11 cellular contexts compared by ENCODE assay signal in the genomic region with DNA sequence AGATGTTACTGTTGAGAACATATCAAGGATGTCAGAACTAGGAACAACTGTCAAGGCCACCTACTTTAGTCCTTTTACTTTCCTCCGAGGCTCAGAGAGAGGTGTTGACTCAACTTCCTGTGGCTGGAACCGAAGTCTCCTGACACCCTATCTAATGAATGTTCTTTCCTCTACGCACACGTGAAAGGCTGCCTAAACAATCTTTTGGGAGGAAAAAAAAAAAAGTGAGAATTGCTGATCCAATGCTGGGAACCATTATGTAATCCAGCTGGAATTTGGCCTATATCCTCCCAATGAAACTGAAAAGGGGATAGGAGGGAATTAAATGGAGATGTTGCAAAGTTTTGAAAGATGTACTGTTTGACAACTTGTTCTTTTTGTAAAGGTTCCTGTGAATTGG. TPM values are rescaled to one million over a fixed set of nuclear protein-coding genes. Genes with fewer than 3 reads are reported as not detected.
DNase-seq lines count a peak whose midpoint lies in the region; ATAC-seq, FAIRE-seq and TF ChIP-seq lines count a peak whose summit lies in the region.
"Had no signal": no experiment of that assay in that cellular context is flagged by ENCODE, and none has a peak within 500 bp of the region (broad histone marks: within the 10 kb centered on the region; RNA-seq: fewer than 3 reads in every experiment).

No MANE protein-coding gene starts in this region.

- POLR2A ChIA-PET in HepG2 (lab: Yijun Ruan, JAX), result no interaction called here

- no peak for DNase-seq in HepG2 (ENCODE audit: low spot score)
- DNase-seq in ascending aorta (ENCODE audit: low spot score in 2 of 2), result no peak
- DNase-seq in inferior parietal cortex (ENCODE audit: extremely low spot score), result peak; percentile 25
- DNase-seq in NCI-H2227 (lab: John Stamatoyannopoulos, UW; ENCODE audit: unreplicated experiment), result no peak
- DNase-seq in DMS79 (lab: John Stamatoyannopoulos, UW), result no peak
- DNase-seq: hippocampal formation, NCI-H1417, SHP77 had no signal

- WGBS in liver, result 13% methylated on average over 4 of the region's 4 CpGs
- WGBS in HepG2 (ENCODE audit: low lambda C conversion rate), result 26% methylated on average over 3 of the region's 4 CpGs

- H3K9ac ChIP-seq in liver (ENCODE audit: low read depth in 1 of 2, low read length in 2 of 2), result no peak overlapping the region
- H3K9ac ChIP-seq in HepG2 (ENCODE audit: insufficient read depth, low read depth, low read length), result no peak overlapping the region

- no peaks in the 10 kb centered on the region for H3K79me2 ChIP-seq in HepG2 (ENCODE audit: insufficient read depth, low read length)

- no peak for FAIRE-seq in HepG2 (lab: Jason Lieb, UNC)

- no peak for TF ChIP-seq CTCF in liver (IDR thresholded peaks at IDR 0.05; ENCODE audit: low read depth, low read length, missing input control)
- no peak for TF ChIP-seq CTCF in HepG2 (CRISPR knock-in tag; IDR thresholded peaks at IDR 0.05)
- TF ChIP-seq CTCF in ascending aorta (IDR thresholded peaks at IDR 0.05), result no peak

- H3K36me3 ChIP-seq in liver (ENCODE audit: control insufficient read depth in 4 of 4, insufficient read depth in 3 of 4, low read depth in 1 of 4, low read length in 3 of 4) (no peaks in the 10 kb centered on the region), HepG2 (replicated peaks in 1 of 2; ENCODE audit: control insufficient read depth in 1 of 2, insufficient read depth in 2 of 2, low read length in 2 of 2) (no peaks in the 10 kb centered on the region), ascending aorta (no peaks in the 10 kb centered on the region)

- H2AFZ ChIP-seq in HepG2 (ENCODE audit: low read length), result no peak overlapping the region

- in situ Hi-C loops in HepG2 (cut with HindIII; ENCODE audit: extremely low pct_ligation_motif_present, low pct_unique_long_range_greater_than_20kb), result no loop called here

- no peak for TF ChIP-seq EP300 in HepG2 (IDR thresholded peaks at IDR 0.05; ENCODE audit: low read depth in 2 of 2, low read length in 2 of 2)
- TF ChIP-seq EP300 in HepG2 (CRISPR knock-in tag; IDR thresholded peaks at IDR 0.05; ENCODE audit: borderline replicate concordance), result no peak

- H3K4me2 ChIP-seq in HepG2 (ENCODE audit: low read depth, low read length), result no peak overlapping the region

- CTCF ChIA-PET in HepG2 (lab: Yijun Ruan, JAX; ENCODE audit: low intra/inter-chr PET ratio, low total read pairs), result no interaction called here

- intact Hi-C loops in HepG2 (cut with micrococcal nuclease; ENCODE audit: unreplicated experiment) (no loop called here), ascending aorta (cut with DNase I) (no loop called here)

- peaks cover 0 to 5% (median 2%) of the 10 kb centered on the region in 4 donors for H3K4me1 ChIP-seq in liver (ENCODE audit: control insufficient read depth in 4 of 4, insufficient read depth in 4 of 4, low read length in 3 of 4)
- no peaks in the 10 kb centered on the region for H3K4me1 ChIP-seq in HepG2 (ENCODE audit: insufficient read depth, low read length)
- peaks cover 0 to 43% of the 10 kb centered on the region in 2 donors for H3K4me1 ChIP-seq in ascending aorta

- no peak for ATAC-seq in HepG2
- ATAC-seq in GM19463 (IDR thresholded peaks at IDR 0.05; ENCODE audit: unreplicated experiment), result no peak
- ATAC-seq in GM18868 (IDR thresholded peaks at IDR 0.05; ENCODE audit: unreplicated experiment), result no peak

- H3K9me3 ChIP-seq in liver (ENCODE audit: control insufficient read depth in 4 of 4, low read length in 3 of 4), result no peaks in the 10 kb centered on the region
- no peaks in the 10 kb centered on the region for H3K9me3 ChIP-seq in HepG2 (ENCODE audit: low read length)
- H3K9me3 ChIP-seq in ascending aorta, result no peaks in the 10 kb centered on the region

- H4K20me1 ChIP-seq in HepG2 (ENCODE audit: insufficient read depth, low read length), result no peaks in the 10 kb centered on the region

- TF ChIP-seq RAD21 in liver (IDR thresholded peaks at IDR 0.05) (no peak), HepG2 (CRISPR knock-in tag; IDR thresholded peaks at IDR 0.05) (no peak)

- no TSS peak for BruUV-seq in HepG2 (replicated peaks; lab: Mats Ljungman, UMichigan)

- no peak overlapping the region for H3K4me3 ChIP-seq in liver (ENCODE audit: low read depth in 1 of 3, low read length in 3 of 3)
- H3K4me3 ChIP-seq in HepG2 (replicated peaks in 1 of 3; ENCODE audit: insufficient read depth in 1 of 3, low read depth in 2 of 3, low read length in 3 of 3), result no peak overlapping the region
- no peak overlapping the region for H3K4me3 ChIP-seq in ascending aorta

- peak overlapping the region in 1 of 2 donors; percentile 37 for H3K27ac ChIP-seq in liver (ENCODE audit: low read depth in 1 of 2, low read length in 2 of 2)
- H3K27ac ChIP-seq in HepG2 (ENCODE audit: extremely low read length, insufficient read depth, low read length), result no peak overlapping the region
- H3K27ac ChIP-seq in ascending aorta, result peak overlapping the region; percentile 88 to 91

- no peaks in the 10 kb centered on the region for H3K27me3 ChIP-seq in liver (ENCODE audit: control insufficient read depth in 4 of 4, insufficient read depth in 4 of 4, low read length in 3 of 4)
- H3K27me3 ChIP-seq in HepG2 (ENCODE audit: control insufficient read depth in 1 of 2, insufficient read depth in 2 of 2, low read length in 2 of 2), result no peaks in the 10 kb centered on the region
- H3K27me3 ChIP-seq in ascending aorta, result no peaks in the 10 kb centered on the region

- no peak for TF ChIP-seq POLR2A in HepG2 (IDR thresholded peaks at IDR 0.05; ENCODE audit: insufficient read depth in 1 of 2, low read depth in 2 of 2, low read length in 2 of 2)

TF ChIP-seq in liver, 16 proteins besides CTCF, POLR2A, EP300 and RAD21 (continues in another document):
- TF ChIP-seq YY1 (IDR thresholded peaks at IDR 0.05) (peak; percentile 37), JUND (IDR thresholded peaks at IDR 0.05) (peak; percentile 17 to 47)

TF ChIP-seq in HepG2, 621 proteins besides CTCF, POLR2A, EP300 and RAD21 (continues in another document):
- TF ChIP-seq SOX5 (CRISPR knock-in tag; IDR thresholded peaks at IDR 0.05; ENCODE audit: borderline replicate concordance) (no peak), SNAI1 (CRISPR knock-in tag; IDR thresholded peaks at IDR 0.05; ENCODE audit: borderline replicate concordance) (no peak)

RNA-seq across cellular contexts. Expression of a gene that starts 8.3 kb away (rescaled TPM):
- total RNA-seq in liver (1 to 10 TPM; 1.6 to 4.4 TPM), HepG2 (2016; rRNA removed; fragmentation: Illumina TruSeq; extraction: Trizol) (not detected in 2 replicates), ascending aorta (7.9 TPM)
- polyA plus RNA-seq in liver (1 to 10 TPM; 2.8 to 3.5 TPM), HepG2 (2011; rRNA removed) (not detected in 2 replicates)
- not detected in 2 replicates for total RNA-seq in HepG2 (2016; cell fraction: cytosol; rRNA removed; fragmentation: Illumina TruSeq; extraction: Trizol; ENCODE audit: low read depth)
- total RNA-seq in HepG2 (2016; cell fraction: insoluble cytoplasmic fraction; rRNA removed; fragmentation: Illumina TruSeq; extraction: Trizol), result not detected in 2 replicates
- not detected in 2 replicates for total RNA-seq in HepG2 (2016; cell fraction: membrane; rRNA removed; fragmentation: Illumina TruSeq; extraction: Trizol)
- not detected in 2 replicates for total RNA-seq in HepG2 (2016; cell fraction: nucleus; rRNA removed; fragmentation: Illumina TruSeq; extraction: Trizol)
- not detected in 2 replicates for polyA plus RNA-seq in HepG2 (2011; cell fraction: cytosol; rRNA removed)
- polyA plus RNA-seq in HepG2 (2011; cell fraction: nucleus; rRNA removed), result not detected in 2 replicates
- not detected in 2 replicates for polyA plus RNA-seq in HepG2 (2012)
- not detected in 2 replicates for polyA plus RNA-seq in HepG2 (2016; cell fraction: cytosol; fragmentation: Illumina TruSeq; extraction: Trizol; ENCODE audit: low read depth)
- not detected in 2 replicates for polyA plus RNA-seq in HepG2 (2016; cell fraction: insoluble cytoplasmic fraction; fragmentation: Illumina TruSeq; extraction: Trizol; ENCODE audit: low read depth)
- not detected in 2 replicates for polyA plus RNA-seq in HepG2 (2016; cell fraction: membrane; fragmentation: Illumina TruSeq; extraction: Trizol; ENCODE audit: low read depth)
- not detected in 2 replicates for polyA plus RNA-seq in HepG2 (2016; cell fraction: nucleus; fragmentation: Illumina TruSeq; extraction: Trizol; ENCODE audit: insufficient read depth, low read depth)
- polyA minus RNA-seq in HepG2 (2011; rRNA and poly(A)+ RNA removed; ENCODE audit: low replicate concordance), result 17.4 TPM in 1 of 2 replicates, not detected in the other
- not detected in 2 replicates for polyA minus RNA-seq in HepG2 (2011; cell fraction: cytosol; rRNA and poly(A)+ RNA removed)
- polyA minus RNA-seq in HepG2 (2011; cell fraction: nucleus; rRNA and poly(A)+ RNA removed), result not detected in 2 replicates

RNA-seq across cellular contexts. Expression of a gene that starts 41.2 kb away (rescaled TPM):
- total RNA-seq in liver, result not detected
- under 1 TPM in 1 of 2 donors, not detected in 1; under 0.01 TPM for polyA plus RNA-seq in liver
- not detected in 2 replicates for total RNA-seq in HepG2 (2016; rRNA removed; fragmentation: Illumina TruSeq; extraction: Trizol)
- not detected in 2 replicates for total RNA-seq in HepG2 (2016; cell fraction: cytosol; rRNA removed; fragmentation: Illumina TruSeq; extraction: Trizol; ENCODE audit: low read depth)
- not detected in 2 replicates for total RNA-seq in HepG2 (2016; cell fraction: insoluble cytoplasmic fraction; rRNA removed; fragmentation: Illumina TruSeq; extraction: Trizol)
- total RNA-seq in HepG2 (2016; cell fraction: membrane; rRNA removed; fragmentation: Illumina TruSeq; extraction: Trizol), result not detected in 2 replicates
- not detected in 2 replicates for total RNA-seq in HepG2 (2016; cell fraction: nucleus; rRNA removed; fragmentation: Illumina TruSeq; extraction: Trizol)
- polyA plus RNA-seq in HepG2 (2011; rRNA removed), result not detected in 2 replicates
- not detected in 2 replicates for polyA plus RNA-seq in HepG2 (2011; cell fraction: cytosol; rRNA removed)
- polyA plus RNA-seq in HepG2 (2011; cell fraction: nucleus; rRNA removed), result not detected in 2 replicates
- not detected in 2 replicates for polyA plus RNA-seq in HepG2 (2012)
- not detected in 2 replicates for polyA plus RNA-seq in HepG2 (2016; cell fraction: cytosol; fragmentation: Illumina TruSeq; extraction: Trizol; ENCODE audit: low read depth)
- polyA plus RNA-seq in HepG2 (2016; cell fraction: insoluble cytoplasmic fraction; fragmentation: Illumina TruSeq; extraction: Trizol; ENCODE audit: low read depth), result not detected in 2 replicates
- not detected in 2 replicates for polyA plus RNA-seq in HepG2 (2016; cell fraction: membrane; fragmentation: Illumina TruSeq; extraction: Trizol; ENCODE audit: low read depth)
- polyA plus RNA-seq in HepG2 (2016; cell fraction: nucleus; fragmentation: Illumina TruSeq; extraction: Trizol; ENCODE audit: insufficient read depth, low read depth), result not detected in 2 replicates
- not detected in 2 replicates for polyA minus RNA-seq in HepG2 (2011; rRNA and poly(A)+ RNA removed; ENCODE audit: low replicate concordance)
- polyA minus RNA-seq in HepG2 (2011; cell fraction: cytosol; rRNA and poly(A)+ RNA removed), result not detected in 2 replicates
- not detected in 2 replicates for polyA minus RNA-seq in HepG2 (2011; cell fraction: nucleus; rRNA and poly(A)+ RNA removed)
- total RNA-seq in ascending aorta, result 0.75 TPM
